In genomic region chr14:21096438-21096837, GRCh38 we compare ENCODE assay signal across 1 cellular context.
TF ChIP-seq lines count a peak whose summit lies in the region.

No MANE protein-coding gene starts in this region.

TF ChIP-seq in endothelial cell of umbilical vein, 7 proteins besides CTCF, POLR2A, EP300 and RAD21:
- TF ChIP-seq GATA2 (IDR thresholded peaks at IDR 0.05; ENCODE audit: insufficient read depth, insufficient read length, low read depth, low read length) (no peak), MAX (IDR thresholded peaks at IDR 0.05; ENCODE audit: insufficient read depth, insufficient read length) (no peak), EZH2 (IDR thresholded peaks at IDR 0.05; ENCODE audit: borderline replicate concordance, low read depth, low read length, severe bottlenecking) (no peak), JUN (IDR thresholded peaks at IDR 0.05; ENCODE audit: borderline replicate concordance, insufficient read depth, insufficient read length, low read depth) (no peak), MYC (IDR thresholded peaks at IDR 0.05; ENCODE audit: low read depth, low read length) (no peak), POLR2AphosphoS5 (IDR thresholded peaks at IDR 0.05; ENCODE audit: insufficient read depth, low read depth, low read length) (no peak), FOS (IDR thresholded peaks at IDR 0.05; ENCODE audit: borderline replicate concordance, insufficient read depth, low read length) (no peak)
